9 cellular contexts compared by ENCODE assay signal in the genomic region with DNA sequence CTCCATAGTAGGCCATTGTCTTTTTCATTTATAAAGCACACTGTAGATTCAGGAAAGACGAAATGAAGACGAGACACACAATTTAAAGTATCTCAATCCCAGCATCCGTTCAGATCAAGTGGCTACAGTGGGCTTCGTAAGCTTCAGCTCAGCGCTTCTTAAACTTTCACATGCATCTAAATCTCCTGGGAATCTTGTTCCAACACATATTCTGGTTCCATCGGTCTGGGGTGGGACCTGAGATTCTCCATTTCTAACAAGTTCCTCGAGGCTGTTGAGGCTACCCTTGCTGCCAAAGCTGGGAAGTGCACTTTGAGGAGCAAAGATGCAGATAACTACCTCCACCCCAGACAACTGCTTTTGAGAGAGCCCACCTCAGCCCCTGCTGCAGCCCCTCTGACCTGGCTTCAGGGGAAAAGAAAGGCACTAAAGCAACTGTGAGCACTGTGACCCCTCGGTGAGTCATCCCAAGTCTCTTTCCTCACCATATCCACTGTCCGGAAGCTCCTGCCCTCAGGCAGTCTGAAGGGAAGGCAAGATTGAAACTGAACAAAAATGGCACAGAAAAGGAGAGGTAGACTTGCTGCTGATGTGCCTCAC.
DNase-seq lines count a peak whose midpoint lies in the region; ATAC-seq, FAIRE-seq and TF ChIP-seq lines count a peak whose summit lies in the region.
"Had no signal": no experiment of that assay in that cellular context is flagged by ENCODE, and none has a peak within 500 bp of the region (broad histone marks: within the 10 kb centered on the region; RNA-seq: fewer than 3 reads in every experiment).

No MANE protein-coding gene starts in this region.

- H3K4me3 ChIP-seq in RWPE2 (ENCODE audit: severe bottlenecking) (no peak overlapping the region), fibroblast of mammary gland (ENCODE audit: control insufficient read depth, low read depth, low read length) (peak overlapping the region; percentile 7), subcutaneous abdominal adipose tissue (ENCODE audit: low read depth in 1 of 5, low read length in 5 of 5) (peak overlapping the region in 4 of 5 donors; percentile 5 to 50 (median 44)), WERI-Rb-1 (ENCODE audit: low read depth, low read length) (no peak overlapping the region)
- H3K4me3 ChIP-seq: thyroid gland had no signal

- no peaks in the 10 kb centered on the region for H3K36me3 ChIP-seq in RWPE2 (ENCODE audit: low read depth)
- H3K36me3 ChIP-seq in subcutaneous abdominal adipose tissue (ENCODE audit: control insufficient read depth in 5 of 5, insufficient read depth in 5 of 5, low read length in 5 of 5): no peaks in the 10 kb centered on the region
- H3K36me3 ChIP-seq in WERI-Rb-1: no peaks in the 10 kb centered on the region
- H3K36me3 ChIP-seq: thyroid gland had no signal

- H3K27ac ChIP-seq in RWPE2 (ENCODE audit: poor library complexity, severe bottlenecking): peak overlapping the region; percentile 96
- peak overlapping the region; percentile 58 for H3K27ac ChIP-seq in subcutaneous abdominal adipose tissue (ENCODE audit: low read depth, low read length)
- H3K27ac ChIP-seq in WERI-Rb-1: no peak overlapping the region

- peak; percentile 15 for DNase-seq in NCI-H82 (lab: John Stamatoyannopoulos, UW)
- DNase-seq in NCI-H82 treated with DMSO at 0.1 percent for 48 hours (lab: John Stamatoyannopoulos, UW; ENCODE audit: unreplicated experiment): no peak
- DNase-seq in RWPE2 (ENCODE audit: low spot score): peak; percentile 86
- DNase-seq in fibroblast of mammary gland (ENCODE audit: low read depth): peak; percentile 79
- DNase-seq in WERI-Rb-1: no peak
- DNase-seq in NCI-H128 (lab: John Stamatoyannopoulos, UW; ENCODE audit: unreplicated experiment): no peak
- no peak for DNase-seq in frontal cortex (ENCODE audit: low spot score in 2 of 2)

- TF ChIP-seq CTCF in RWPE2 (IDR thresholded peaks at IDR 0.05; ENCODE audit: poor library complexity, severe bottlenecking) (no peak), fibroblast of mammary gland (conservative IDR thresholded peaks at IDR 0.05; ENCODE audit: control insufficient read depth, insufficient read depth, low read depth, low read length) (peak; percentile 5), WERI-Rb-1 (IDR thresholded peaks at IDR 0.05; ENCODE audit: low read depth, low read length) (no peak)

- H3K27me3 ChIP-seq in RWPE2 (ENCODE audit: insufficient read depth, poor library complexity, severe bottlenecking) (no peaks in the 10 kb centered on the region), subcutaneous abdominal adipose tissue (ENCODE audit: control insufficient read depth in 5 of 5, insufficient read depth in 4 of 5, low read length in 5 of 5) (peaks cover 0 to 3% (median 0%) of the 10 kb centered on the region in 5 donors), WERI-Rb-1 (ENCODE audit: insufficient read depth, low read depth, severe bottlenecking) (no peaks in the 10 kb centered on the region)
- H3K27me3 ChIP-seq: thyroid gland had no signal

- no peaks in the 10 kb centered on the region for H3K9me3 ChIP-seq in RWPE2 (ENCODE audit: severe bottlenecking)
- H3K9me3 ChIP-seq in subcutaneous abdominal adipose tissue (ENCODE audit: control insufficient read depth in 5 of 5, low read length in 5 of 5): no peaks in the 10 kb centered on the region
- no peaks in the 10 kb centered on the region for H3K9me3 ChIP-seq in WERI-Rb-1 (ENCODE audit: severe bottlenecking)
- H3K9me3 ChIP-seq: thyroid gland had no signal

- peak; percentile 17; the same call in 1 of the 3 replicates for ATAC-seq in RWPE2 (ENCODE audit: low read depth)

- H3K4me1 ChIP-seq in RWPE2 (ENCODE audit: insufficient read depth, poor library complexity, severe bottlenecking): peaks cover 30% of the 10 kb centered on the region
- peaks cover 10 to 37% (median 30%) of the 10 kb centered on the region in 5 donors for H3K4me1 ChIP-seq in subcutaneous abdominal adipose tissue (ENCODE audit: control insufficient read depth in 5 of 5, insufficient read depth in 5 of 5, low read length in 5 of 5)

- H3K9ac ChIP-seq in subcutaneous abdominal adipose tissue (ENCODE audit: low read length in 5 of 5): no peak overlapping the region

- FAIRE-seq in frontal cortex (lab: Jason Lieb, UNC): no peak

Comparison
In these comparisons a context has a peak if more than half of its experiments do, and no peak if none do; other contexts are left out.
1. DNase-seq: peak in NCI-H82 (single experiment), RWPE2 (single experiment) and fibroblast of mammary gland (single experiment); none in NCI-H82 treated with DMSO at 0.1 percent for 48 hours (single experiment), WERI-Rb-1 (single experiment), NCI-H128 (single experiment) and frontal cortex (0 of 2).
2. H3K4me3 ChIP-seq: peak in fibroblast of mammary gland (single experiment) and subcutaneous abdominal adipose tissue (4 of 5); none in RWPE2 (single experiment) and WERI-Rb-1 (single experiment).